ENCODE assay signal across 12 cellular contexts in the genomic region with DNA sequence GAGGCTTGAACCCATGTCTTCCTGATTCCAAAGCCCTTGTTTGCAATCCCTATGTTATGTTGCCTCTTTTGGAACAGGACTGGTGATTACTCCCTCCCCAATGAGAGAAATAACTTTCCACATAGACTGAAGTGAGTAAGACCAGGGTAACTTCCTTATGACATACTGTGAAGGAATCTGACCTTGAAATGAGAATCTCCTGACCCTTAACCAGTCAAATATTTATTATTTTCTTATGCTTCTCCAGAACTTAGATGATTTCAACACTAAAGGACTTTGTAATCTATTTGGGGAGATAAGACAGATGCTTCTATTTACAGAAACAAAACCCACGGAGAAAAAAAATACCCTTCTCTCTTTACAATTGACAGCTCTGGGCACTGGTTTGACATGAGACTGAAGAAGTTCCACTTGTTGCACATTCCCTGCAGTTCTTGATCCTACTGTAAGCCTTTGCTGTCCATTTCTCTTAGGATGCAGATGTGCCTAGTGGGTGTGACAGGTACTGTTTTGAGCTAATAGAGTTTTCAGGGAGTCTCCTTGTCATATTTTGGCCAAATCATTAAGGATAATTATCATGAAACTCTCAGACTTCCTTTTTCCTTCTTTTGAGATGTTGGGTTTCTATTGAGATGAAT. TPM values are rescaled to one million over a fixed set of nuclear protein-coding genes. Genes with fewer than 3 reads are reported as not detected.
DNase-seq lines count a peak whose midpoint lies in the region; ATAC-seq and TF ChIP-seq lines count a peak whose summit lies in the region.
"Had no signal": no experiment of that assay in that cellular context is flagged by ENCODE, and none has a peak within 500 bp of the region (broad histone marks: within the 10 kb centered on the region; RNA-seq: fewer than 3 reads in every experiment).

No MANE protein-coding gene starts in this region.

- H3K4me3 ChIP-seq in osteoblast (ENCODE audit: insufficient read depth, low read length), result no peak overlapping the region

- H4K20me1 ChIP-seq in osteoblast (ENCODE audit: insufficient read depth, low read length), result no peaks in the 10 kb centered on the region

- no peaks in the 10 kb centered on the region for H3K79me2 ChIP-seq in osteoblast (ENCODE audit: insufficient read depth, low read length)

- H3K4me2 ChIP-seq in osteoblast (ENCODE audit: insufficient read depth, low read length), result peak overlapping the region; percentile 59

- no peak overlapping the region for H2AFZ ChIP-seq in osteoblast (ENCODE audit: low read length)

- peaks cover 25% of the 10 kb centered on the region for H3K4me1 ChIP-seq in osteoblast (ENCODE audit: insufficient read depth, low read length)

- TF ChIP-seq CTCF in osteoblast (IDR thresholded peaks at IDR 0.05; ENCODE audit: extremely low read depth, low read depth, low read length), result no peak

- DNase-seq in EH (ENCODE audit: low read depth), result peak; percentile 97
- peak; percentile 93 for DNase-seq in NCI-H226
- peak; percentile 56 for DNase-seq in epithelial cell of prostate (ENCODE audit: low read depth, low spot score)
- DNase-seq in osteoblast (ENCODE audit: insufficient read length, low spot score, missing footprints), result peak; percentile 86
- DNase-seq in activated T-cell treated with anti-CD3 and anti-CD28 coated beads, Interleukin-2, amount 50 U/mL, for 1 hour, result no peak
- no peak for DNase-seq in NCI-H524 (lab: John Stamatoyannopoulos, UW)
- DNase-seq in dedifferentiated amniotic fluid mesenchymal stem cell (ENCODE audit: extremely low spot score), result no peak
- DNase-seq: activated CD8-positive, alpha-beta memory T cell treated with anti-CD3 and anti-CD28 coated beads for 24 hours; stimulated activated CD4-positive, alpha-beta T cell treated with anti-CD3 and anti-CD28 coated beads, Interleukin-2, amount 100 ng/mL, for 48 hours had no signal

- no peak for ATAC-seq in HG03520 (IDR thresholded peaks at IDR 0.05; ENCODE audit: unreplicated experiment)

- peaks cover 3% of the 10 kb centered on the region for H3K27me3 ChIP-seq in osteoblast (ENCODE audit: insufficient read depth, low read length)
- H3K27me3 ChIP-seq: neutrophil had no signal

- no peaks in the 10 kb centered on the region for H3K36me3 ChIP-seq in osteoblast (ENCODE audit: insufficient read depth, low read length)
- H3K36me3 ChIP-seq: neutrophil had no signal

- peak overlapping the region; percentile 84 for H3K27ac ChIP-seq in epithelial cell of prostate
- H3K27ac ChIP-seq in osteoblast (ENCODE audit: low read depth, low read length), result no peak overlapping the region
- H3K27ac ChIP-seq: neutrophil had no signal

- no peaks in the 10 kb centered on the region for H3K9me3 ChIP-seq in osteoblast (ENCODE audit: low read depth, low read length)
- H3K9me3 ChIP-seq: neutrophil had no signal

RNA-seq across cellular contexts. Expression of gene RPTN, which starts 3.9 kb away (rescaled TPM):
- total RNA-seq in osteoblast, result 0.29 and 0.36 TPM in 2 replicates
- total RNA-seq: H1 had no signal

RNA-seq across cellular contexts. Expression of gene TCHH, which starts 47.7 kb away (rescaled TPM):
- not detected in 2 replicates for total RNA-seq in osteoblast

Comparison
In these comparisons a context has a peak if more than half of its experiments do, and no peak if none do; other contexts are left out.
1. DNase-seq: peak in EH (single experiment), NCI-H226 (single experiment), epithelial cell of prostate (single experiment) and osteoblast (single experiment); none in activated T-cell treated with anti-CD3 and anti-CD28 coated beads, Interleukin-2, amount 50 U/mL, for 1 hour (single experiment), NCI-H524 (0 of 2) and dedifferentiated amniotic fluid mesenchymal stem cell (single experiment).